20 cellular contexts compared by ENCODE assay signal in the genomic region with DNA sequence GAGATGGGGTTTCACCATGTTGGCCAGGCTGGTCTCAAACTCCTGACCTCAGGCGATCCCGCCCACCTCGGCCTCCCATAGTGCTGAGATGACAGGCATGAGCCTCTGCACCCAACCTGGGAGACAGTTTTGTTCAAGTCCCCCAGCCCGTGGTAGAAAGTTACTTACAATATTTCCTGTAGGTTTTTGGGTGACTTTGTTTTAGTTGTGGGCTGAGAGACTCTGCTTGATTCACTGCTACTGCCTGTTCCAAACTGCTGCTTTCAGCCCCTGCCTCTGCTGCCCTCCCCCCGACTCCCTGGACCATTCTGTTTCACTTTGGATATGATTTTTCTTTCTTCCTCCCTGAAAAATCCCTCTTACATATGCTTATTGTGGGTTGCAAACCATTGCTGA. TPM values are rescaled to one million over a fixed set of nuclear protein-coding genes. Genes with fewer than 3 reads are reported as not detected.
DNase-seq lines count a peak whose midpoint lies in the region; ATAC-seq, FAIRE-seq and TF ChIP-seq lines count a peak whose summit lies in the region.
"Had no signal": no experiment of that assay in that cellular context is flagged by ENCODE, and none has a peak within 500 bp of the region (broad histone marks: within the 10 kb centered on the region; RNA-seq: fewer than 3 reads in every experiment).

No MANE protein-coding gene starts in this region.

- FAIRE-seq in HTR-8/SVneo (lab: Jason Lieb, UNC) = peak; percentile 20
- FAIRE-seq: keratinocyte, TTC549 had no signal

- H3K36me3 Mint-ChIP-seq in natural killer cell treated with Interleukin-12 subunit alpha and Interleukin-12 subunit beta and Interleukin-15 and Interleukin-18, amount 100 ng/mL, for 72 hours = no peaks in the 10 kb centered on the region
- H3K36me3 Mint-ChIP-seq in natural killer cell (no peaks in the 10 kb centered on the region), endothelial cell (ENCODE audit: low read depth, unreplicated experiment) (no peaks in the 10 kb centered on the region)
- H3K36me3 Mint-ChIP-seq in activated naive CD8-positive, alpha-beta T cell treated with anti-CD3 and anti-CD28 coated beads, Interleukin-2, amount 10 ng/mL, durations not matched to agents 7 days and 5 days = peaks cover 7% of the 10 kb centered on the region

- no peaks in the 10 kb centered on the region for H3K9me3 Mint-ChIP-seq in natural killer cell treated with Interleukin-12 subunit alpha and Interleukin-12 subunit beta and Interleukin-15 and Interleukin-18, amount 100 ng/mL, for 72 hours
- H3K9me3 Mint-ChIP-seq in natural killer cell (no peaks in the 10 kb centered on the region), endothelial cell (ENCODE audit: unreplicated experiment) (no peaks in the 10 kb centered on the region)
- peaks cover 1% of the 10 kb centered on the region for H3K9me3 Mint-ChIP-seq in activated naive CD8-positive, alpha-beta T cell treated with anti-CD3 and anti-CD28 coated beads, Interleukin-2, amount 10 ng/mL, durations not matched to agents 7 days and 5 days
- H3K9me3 Mint-ChIP-seq: central memory CD8-positive, alpha-beta T cell had no signal

- peak overlapping the region; percentile 71 to 80 for H3K27ac Mint-ChIP-seq in natural killer cell treated with Interleukin-12 subunit alpha and Interleukin-12 subunit beta and Interleukin-15 and Interleukin-18, amount 100 ng/mL, for 72 hours
- H3K27ac Mint-ChIP-seq in natural killer cell (peak overlapping the region in 1 of 2 donors; percentile 15), endothelial cell (ENCODE audit: unreplicated experiment) (no peak overlapping the region)
- H3K27ac Mint-ChIP-seq in activated naive CD8-positive, alpha-beta T cell treated with anti-CD3 and anti-CD28 coated beads, Interleukin-2, amount 10 ng/mL, durations not matched to agents 7 days and 5 days = peak overlapping the region; percentile 91

- peaks cover 0 to 20% of the 10 kb centered on the region in 2 donors for H3K27me3 Mint-ChIP-seq in natural killer cell treated with Interleukin-12 subunit alpha and Interleukin-12 subunit beta and Interleukin-15 and Interleukin-18, amount 100 ng/mL, for 72 hours
- H3K27me3 Mint-ChIP-seq in natural killer cell (ENCODE audit: low read depth in 2 of 2) (peaks cover 10 to 43% of the 10 kb centered on the region in 2 donors), endothelial cell (ENCODE audit: unreplicated experiment) (peaks cover 2% of the 10 kb centered on the region)
- no peaks in the 10 kb centered on the region for H3K27me3 Mint-ChIP-seq in activated naive CD8-positive, alpha-beta T cell treated with anti-CD3 and anti-CD28 coated beads, Interleukin-2, amount 10 ng/mL, durations not matched to agents 7 days and 5 days

- intact Hi-C loops in natural killer cell (cut with micrococcal nuclease) = no loop called here

- H3K4me1 Mint-ChIP-seq in natural killer cell treated with Interleukin-12 subunit alpha and Interleukin-12 subunit beta and Interleukin-15 and Interleukin-18, amount 100 ng/mL, for 72 hours (ENCODE audit: low read depth in 2 of 2) = peaks cover 39 to 60% of the 10 kb centered on the region in 2 donors
- peaks cover 8 to 34% of the 10 kb centered on the region in 2 donors for H3K4me1 Mint-ChIP-seq in natural killer cell
- peaks cover 66% of the 10 kb centered on the region for H3K4me1 Mint-ChIP-seq in activated naive CD8-positive, alpha-beta T cell treated with anti-CD3 and anti-CD28 coated beads, Interleukin-2, amount 10 ng/mL, durations not matched to agents 7 days and 5 days
- H3K4me1 Mint-ChIP-seq in endothelial cell (ENCODE audit: unreplicated experiment) = peaks cover 13% of the 10 kb centered on the region

- TF ChIP-seq CTCF in natural killer cell (IDR thresholded peaks at IDR 0.05) (no peak), endothelial cell (IDR thresholded peaks at IDR 0.05; ENCODE audit: unreplicated experiment) (no peak)

- ATAC-seq in natural killer cell treated with Interleukin-12 subunit alpha and Interleukin-12 subunit beta and Interleukin-15 and Interleukin-18, amount 100 ng/mL, for 72 hours = peak; percentile 51 to 69
- ATAC-seq in natural killer cell (no peak), left lobe of liver (no peak)
- peak; percentile 52 for ATAC-seq in activated naive CD8-positive, alpha-beta T cell treated with anti-CD3 and anti-CD28 coated beads, Interleukin-2, amount 10 ng/mL, durations not matched to agents 7 days and 5 days (ENCODE audit: low read depth)

- no peak for DNase-seq in natural killer cell treated with Interleukin-12 subunit alpha and Interleukin-12 subunit beta and Interleukin-15 and Interleukin-18, amount 100 ng/mL, for 72 hours (ENCODE audit: low spot score)
- DNase-seq in natural killer cell = no peak
- DNase-seq in HTR-8/SVneo (ENCODE audit: insufficient read length, low spot score) = no peak
- DNase-seq in activated naive CD8-positive, alpha-beta T cell treated with anti-CD3 and anti-CD28 coated beads, Interleukin-2, amount 10 ng/mL, durations not matched to agents 7 days and 5 days = no peak
- DNase-seq in NCI-H1436 (lab: John Stamatoyannopoulos, UW) = no peak
- no peak for DNase-seq in NOMO-1 treated with dmso at 0.1 percent for 144 hours (lab: John Stamatoyannopoulos, UW; ENCODE audit: unreplicated experiment)
- no peak for DNase-seq in endothelial cell (ENCODE audit: low spot score)
- no peak for DNase-seq in left lobe of liver (ENCODE audit: low spot score)
- DNase-seq: AML-193; amniotic stem cell; DMS 273 treated with DMSO at 0.1 percent for 48 hours; effector CD4-positive, alpha-beta T cell; mesenchymal stem cell; MM.1S; NCI-H2029; NCI-H524 treated with DMSO at 0.1 percent for 48 hours had no signal

- POLR2A ChIA-PET in activated naive CD8-positive, alpha-beta T cell treated with anti-CD3 and anti-CD28 coated beads, Interleukin-2, amount 10 ng/mL, durations not matched to agents 7 days and 5 days (lab: Charles Lee) = interaction anchor here (5.4 kb wide), 1 partner anchor 13 kb away, joined by 34 read pairs; a partner anchor contains a TSS

- peak overlapping the region; percentile 64 for H3K4me3 Mint-ChIP-seq in natural killer cell treated with Interleukin-12 subunit alpha and Interleukin-12 subunit beta and Interleukin-15 and Interleukin-18, amount 100 ng/mL, for 72 hours
- H3K4me3 Mint-ChIP-seq in natural killer cell (no peak overlapping the region), endothelial cell (ENCODE audit: unreplicated experiment) (no peak overlapping the region)
- H3K4me3 Mint-ChIP-seq in activated naive CD8-positive, alpha-beta T cell treated with anti-CD3 and anti-CD28 coated beads, Interleukin-2, amount 10 ng/mL, durations not matched to agents 7 days and 5 days = peak overlapping the region; percentile 70
- H3K4me3 Mint-ChIP-seq: neural crest cell had no signal

RNA-seq across cellular contexts. Expression of a gene that starts 13.4 kb away (rescaled TPM):
- total RNA-seq in natural killer cell treated with Interleukin-12 subunit alpha and Interleukin-12 subunit beta and Interleukin-15 and Interleukin-18, amount 100 ng/mL, for 72 hours = 100 to 1,000 TPM in 1 of 2 donors, 10 to 100 TPM in 1; 81.7 to 156 TPM
- total RNA-seq in natural killer cell (100 to 1,000 TPM in 2 of 3 donors, 10 to 100 TPM in 1; 79.8 to 124 (median 119) TPM), endothelial cell (ENCODE audit: unreplicated experiment) (68.8 TPM), left lobe of liver (30.5 TPM)
- 10 to 100 TPM; 80.0 to 93.0 TPM for total RNA-seq in activated naive CD8-positive, alpha-beta T cell treated with anti-CD3 and anti-CD28 coated beads, Interleukin-2, amount 10 ng/mL, durations not matched to agents 7 days and 5 days

Comparison
In these comparisons a context has a peak if more than half of its experiments do, and no peak if none do; other contexts are left out.
1. ATAC-seq: peak in natural killer cell treated with Interleukin-12 subunit alpha and Interleukin-12 subunit beta and Interleukin-15 and Interleukin-18, amount 100 ng/mL, for 72 hours (2 of 2) and activated naive CD8-positive, alpha-beta T cell treated with anti-CD3 and anti-CD28 coated beads, Interleukin-2, amount 10 ng/mL, durations not matched to agents 7 days and 5 days (single experiment); none in natural killer cell (0 of 3) and left lobe of liver (single experiment).
2. H3K4me3 Mint-ChIP-seq: peak in natural killer cell treated with Interleukin-12 subunit alpha and Interleukin-12 subunit beta and Interleukin-15 and Interleukin-18, amount 100 ng/mL, for 72 hours (single experiment) and activated naive CD8-positive, alpha-beta T cell treated with anti-CD3 and anti-CD28 coated beads, Interleukin-2, amount 10 ng/mL, durations not matched to agents 7 days and 5 days (single experiment); none in natural killer cell (single experiment) and endothelial cell (single experiment).